ENCODE assay signal across 8 cellular contexts in the genomic region with DNA sequence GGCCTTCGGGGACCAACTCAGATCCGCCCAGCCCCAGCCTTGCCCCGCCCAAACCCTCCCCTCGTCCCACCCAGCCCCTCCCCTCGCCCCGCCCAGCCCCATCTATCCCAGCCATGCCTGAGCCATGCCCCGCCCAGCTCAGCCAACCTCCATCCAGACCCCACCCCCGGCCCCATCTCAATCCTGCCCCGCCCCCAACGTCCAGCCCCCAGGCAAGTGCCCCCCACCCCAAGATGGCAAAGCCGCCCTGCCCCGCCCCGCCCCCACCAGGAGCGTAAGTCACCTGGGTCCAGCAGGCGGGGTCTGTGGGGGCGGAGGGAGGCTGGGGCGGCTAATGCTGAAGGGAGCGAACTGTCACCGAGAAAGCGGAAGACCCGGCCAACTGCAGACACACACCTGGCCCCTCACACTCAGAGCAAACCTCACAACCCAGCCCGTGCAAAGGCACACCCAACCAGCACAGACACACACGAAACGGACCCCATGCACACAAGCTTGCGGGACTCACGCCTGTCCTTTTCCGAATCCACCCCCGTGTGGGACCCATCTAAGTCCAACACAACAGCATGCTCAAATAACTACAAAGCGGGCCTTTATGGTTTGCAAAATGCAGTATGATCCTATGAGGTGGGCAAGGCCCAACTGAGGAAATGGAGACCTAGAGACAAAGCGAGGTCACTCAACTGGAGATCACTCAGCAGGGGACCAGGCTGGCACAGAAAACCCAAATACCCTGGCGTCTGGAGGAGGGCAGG. TPM values are rescaled to one million over a fixed set of nuclear protein-coding genes. Genes with fewer than 3 reads are reported as not detected.
A peak's percentile ranks its signal among the peaks of the same experiment; 100 is the strongest.
DNase-seq lines count a peak whose midpoint lies in the region; ATAC-seq and TF ChIP-seq lines count a peak whose summit lies in the region.

No MANE protein-coding gene starts in this region.

- no peaks in the 10 kb centered on the region for H3K9me3 Mint-ChIP-seq in chondrocyte (ENCODE audit: low read depth)
- no peaks in the 10 kb centered on the region for H3K9me3 Mint-ChIP-seq in stimulated activated naive B cell treated with anti-CD40 and anti-IgM and Interleukin-4, amounts not matched to agents 10 μg/mL and 1 μg/mL and 100 μg/mL, for 72 hours

- peak; percentile 69 for DNase-seq in chondrocyte (ENCODE audit: low spot score)
- peak; percentile 24 to 58 for DNase-seq in lung microvascular endothelial cell (ENCODE audit: low read depth in 2 of 2)
- DNase-seq in stimulated activated naive B cell treated with anti-CD40 and anti-IgM and Interleukin-4, amounts not matched to agents 10 μg/mL and 1 μg/mL and 100 μg/mL, for 72 hours: peak; percentile 72
- DNase-seq in NOMO-1 treated with DMSO at 0.1 percent for 48 hours (lab: John Stamatoyannopoulos, UW; ENCODE audit: unreplicated experiment): no peak
- DNase-seq in occipital lobe (lab: John Stamatoyannopoulos, UW): no peak

- H3K36me3 Mint-ChIP-seq in chondrocyte (ENCODE audit: low read depth): peaks cover 3% of the 10 kb centered on the region
- peaks cover 3 to 8% of the 10 kb centered on the region in 2 donors for H3K36me3 Mint-ChIP-seq in stimulated activated naive B cell treated with anti-CD40 and anti-IgM and Interleukin-4, amounts not matched to agents 10 μg/mL and 1 μg/mL and 100 μg/mL, for 72 hours

- ATAC-seq in GM19043 (IDR thresholded peaks at IDR 0.05; ENCODE audit: low read depth, unreplicated experiment) (peak; percentile 27), HG03378 (IDR thresholded peaks at IDR 0.05; ENCODE audit: unreplicated experiment) (peak; percentile 4)
- peak; percentile 59 to 61 for ATAC-seq in stimulated activated naive B cell treated with anti-CD40 and anti-IgM and Interleukin-4, amounts not matched to agents 10 μg/mL and 1 μg/mL and 100 μg/mL, for 72 hours (replicated peaks)

- peaks cover 22% of the 10 kb centered on the region for H3K4me1 Mint-ChIP-seq in chondrocyte (ENCODE audit: low read depth)
- peaks cover 37 to 48% of the 10 kb centered on the region in 2 donors for H3K4me1 Mint-ChIP-seq in stimulated activated naive B cell treated with anti-CD40 and anti-IgM and Interleukin-4, amounts not matched to agents 10 μg/mL and 1 μg/mL and 100 μg/mL, for 72 hours

- H3K27ac ChIP-seq in VCaP: peak overlapping the region; percentile 83

- peak overlapping the region; percentile 89 for H3K27ac Mint-ChIP-seq in chondrocyte (ENCODE audit: unreplicated experiment)
- peak overlapping the region; percentile 98 for H3K27ac Mint-ChIP-seq in stimulated activated naive B cell treated with anti-CD40 and anti-IgM and Interleukin-4, amounts not matched to agents 10 μg/mL and 1 μg/mL and 100 μg/mL, for 72 hours

- peak overlapping the region; percentile 74 for H3K4me3 Mint-ChIP-seq in chondrocyte (ENCODE audit: unreplicated experiment)
- H3K4me3 Mint-ChIP-seq in stimulated activated naive B cell treated with anti-CD40 and anti-IgM and Interleukin-4, amounts not matched to agents 10 μg/mL and 1 μg/mL and 100 μg/mL, for 72 hours: peak overlapping the region; percentile 91 to 97

- TF ChIP-seq CTCF in VCaP (conservative IDR thresholded peaks at IDR 0.05) (no peak), chondrocyte (IDR thresholded peaks at IDR 0.05) (no peak)

- H3K27me3 Mint-ChIP-seq in chondrocyte (ENCODE audit: low read depth): no peaks in the 10 kb centered on the region
- H3K27me3 Mint-ChIP-seq in stimulated activated naive B cell treated with anti-CD40 and anti-IgM and Interleukin-4, amounts not matched to agents 10 μg/mL and 1 μg/mL and 100 μg/mL, for 72 hours: no peaks in the 10 kb centered on the region

RNA-seq across cellular contexts. Expression of a gene that starts 11.5 kb away (rescaled TPM):
- total RNA-seq in chondrocyte (75.5 to 79.2 TPM (median 75.5 TPM) in 3 replicates), lung microvascular endothelial cell (43.8 and 64.3 TPM in 2 replicates), occipital lobe (349 TPM)

RNA-seq across cellular contexts. Expression of a gene that starts 13.9 kb away (rescaled TPM):
- total RNA-seq in chondrocyte: 1.8 to 3.1 TPM (median 1.9 TPM) in 3 replicates
- under 0.01 and 0.20 TPM in 2 replicates for total RNA-seq in lung microvascular endothelial cell
- total RNA-seq in occipital lobe: 6.9 TPM

RNA-seq across cellular contexts. Expression of a gene that starts 46.5 kb away (rescaled TPM):
- 34.0 to 49.0 TPM (median 36.5 TPM) in 3 replicates for total RNA-seq in chondrocyte
- 57.9 and 91.1 TPM in 2 replicates for total RNA-seq in lung microvascular endothelial cell
- total RNA-seq in occipital lobe: 35.2 TPM

RNA-seq across cellular contexts. Expression of a gene that starts 53.8 kb away (rescaled TPM):
- total RNA-seq in chondrocyte (not detected in 3 replicates), lung microvascular endothelial cell (not detected in 2 replicates), occipital lobe (not detected)

Comparison
In these comparisons a context has a peak if more than half of its experiments do, and no peak if none do; other contexts are left out.
1. ATAC-seq: peak in every context shown above with its lines; median percentile 60 in stimulated activated naive B cell treated with anti-CD40 and anti-IgM and Interleukin-4, amounts not matched to agents 10 μg/mL and 1 μg/mL and 100 μg/mL, for 72 hours; 27 in GM19043; 4 in HG03378.
2. DNase-seq: peak in chondrocyte (single experiment), lung microvascular endothelial cell (2 of 2) and stimulated activated naive B cell treated with anti-CD40 and anti-IgM and Interleukin-4, amounts not matched to agents 10 μg/mL and 1 μg/mL and 100 μg/mL, for 72 hours (single experiment); none in NOMO-1 treated with DMSO at 0.1 percent for 48 hours (single experiment) and occipital lobe (single experiment).